Comparison of ENCODE assay signal across 8 cellular contexts in genomic region chr3:149936812-149937230, GRCh38. TPM values are rescaled to one million over a fixed set of nuclear protein-coding genes. Genes with fewer than 3 reads are reported as not detected.
DNase-seq lines count a peak whose midpoint lies in the region; ATAC-seq, FAIRE-seq and TF ChIP-seq lines count a peak whose summit lies in the region.

No MANE protein-coding gene starts in this region.

- DNase-seq in NCI-H524 (lab: John Stamatoyannopoulos, UW) (peak; percentile 6 to 76), NCI-H524 treated with DMSO at 0.1 percent for 48 hours (lab: John Stamatoyannopoulos, UW) (no peak), NCI-H2227 treated with DMSO at 0.1 percent for 48 hours (lab: John Stamatoyannopoulos, UW) (peak; percentile 53), endothelial cell of umbilical vein (ENCODE audit: low read depth, low spot score) (peak; percentile 70), uterus (peak; percentile 16 to 19)
- peak; percentile 77 for DNase-seq in activated CD4-positive, alpha-beta T cell treated with anti-CD3 and anti-CD28 coated beads, Interleukin-2, amount 10 ng/mL, durations not matched to agents 24 days and 14 days
- DNase-seq in naive thymus-derived CD4-positive, alpha-beta T cell: peak in 8 of 9 donors; percentile 3 to 31 (median 19)

- no peak overlapping the region for H3K27ac ChIP-seq in endothelial cell of umbilical vein (ENCODE audit: insufficient read depth, low read depth, low read length)
- H3K27ac ChIP-seq in naive thymus-derived CD4-positive, alpha-beta T cell (ENCODE audit: low read depth, low read length): no peak overlapping the region
- no peak overlapping the region for H3K27ac ChIP-seq in uterus

- no TSS peak for BruUV-seq in endothelial cell of umbilical vein (replicated peaks; lab: Mats Ljungman, UMichigan)

- peaks cover 18% of the 10 kb centered on the region for H3K4me1 Mint-ChIP-seq in activated CD4-positive, alpha-beta T cell treated with anti-CD3 and anti-CD28 coated beads, Interleukin-2, amount 10 ng/mL, durations not matched to agents 24 days and 14 days
- peaks cover 12 to 46% (median 33%) of the 10 kb centered on the region in 7 donors for H3K4me1 Mint-ChIP-seq in naive thymus-derived CD4-positive, alpha-beta T cell

- H3K4me3 ChIP-seq in endothelial cell of umbilical vein (replicated peaks in 1 of 3; ENCODE audit: insufficient read depth in 1 of 3, low read depth in 1 of 3, low read length in 3 of 3) (no peak overlapping the region), uterus (no peak overlapping the region)
- H3K4me3 ChIP-seq in naive thymus-derived CD4-positive, alpha-beta T cell (ENCODE audit: low read length): no peak overlapping the region

- peak overlapping the region; percentile 56 for H2AFZ ChIP-seq in endothelial cell of umbilical vein (ENCODE audit: low read depth, low read length)

- intact Hi-C loops in activated CD4-positive, alpha-beta T cell treated with anti-CD3 and anti-CD28 coated beads, Interleukin-2, amount 10 ng/mL, durations not matched to agents 24 days and 14 days (cut with micrococcal nuclease): loop anchor here (1.0 to 5.0 kb wide), 2 partner anchors 35 to 284 kb away; partner anchors contain the start of gene PFN2
- intact Hi-C loops in endothelial cell of umbilical vein (cut with micrococcal nuclease): loop anchor here (1.0 to 10.0 kb wide), 5 partner anchors 35 to 558 kb away; partner anchors contain the start of gene PFN2
- intact Hi-C loops in naive thymus-derived CD4-positive, alpha-beta T cell (cut with micrococcal nuclease): loop anchor here (1.0 to 2.0 kb wide), 3 partner anchors 247 to 284 kb away; no protein-coding TSS in a partner anchor
- intact Hi-C loops in uterus (cut with DNase I; ENCODE audit: low total_unique reads): no loop called here

- peak; percentile 97 for FAIRE-seq in endothelial cell of umbilical vein (lab: Jason Lieb, UNC)

- H3K27me3 Mint-ChIP-seq in activated CD4-positive, alpha-beta T cell treated with anti-CD3 and anti-CD28 coated beads, Interleukin-2, amount 10 ng/mL, durations not matched to agents 24 days and 14 days: no peaks in the 10 kb centered on the region
- no peaks in the 10 kb centered on the region for H3K27me3 Mint-ChIP-seq in naive thymus-derived CD4-positive, alpha-beta T cell

- no peaks in the 10 kb centered on the region for H3K27me3 ChIP-seq in endothelial cell of umbilical vein (ENCODE audit: control insufficient read depth in 2 of 2, insufficient read depth in 2 of 2, low read length in 2 of 2)
- no peaks in the 10 kb centered on the region for H3K27me3 ChIP-seq in naive thymus-derived CD4-positive, alpha-beta T cell (ENCODE audit: control insufficient read depth in 2 of 2, insufficient read depth in 2 of 2, low read length in 2 of 2)
- H3K27me3 ChIP-seq in uterus: no peaks in the 10 kb centered on the region

- no peak overlapping the region for H3K9ac ChIP-seq in endothelial cell of umbilical vein (replicated peaks; ENCODE audit: extremely low read depth, insufficient read depth, low read length)

- H4K20me1 ChIP-seq in endothelial cell of umbilical vein (replicated peaks; ENCODE audit: control insufficient read depth, extremely low read depth, insufficient read depth, low read length): no peaks in the 10 kb centered on the region

- POLR2A ChIA-PET in endothelial cell of umbilical vein (lab: Charles Lee): no interaction called here
- POLR2A ChIA-PET in naive thymus-derived CD4-positive, alpha-beta T cell (lab: Charles Lee): no interaction called here

- H3K9me3 Mint-ChIP-seq in activated CD4-positive, alpha-beta T cell treated with anti-CD3 and anti-CD28 coated beads, Interleukin-2, amount 10 ng/mL, durations not matched to agents 24 days and 14 days: peaks cover 6% of the 10 kb centered on the region
- H3K9me3 Mint-ChIP-seq in naive thymus-derived CD4-positive, alpha-beta T cell: peaks cover 0 to 15% (median 3%) of the 10 kb centered on the region in 11 donors

- no peaks in the 10 kb centered on the region for H3K9me3 ChIP-seq in endothelial cell of umbilical vein (replicated peaks; ENCODE audit: control insufficient read depth, insufficient read depth, low read length)
- H3K9me3 ChIP-seq in naive thymus-derived CD4-positive, alpha-beta T cell (ENCODE audit: control insufficient read depth in 2 of 3, low read length in 3 of 3): no peaks in the 10 kb centered on the region
- H3K9me3 ChIP-seq in uterus: no peaks in the 10 kb centered on the region

- H3K4me1 ChIP-seq in endothelial cell of umbilical vein (ENCODE audit: control insufficient read depth, extremely low read depth, insufficient read depth, low read length) (peaks cover 2% of the 10 kb centered on the region), uterus (no peaks in the 10 kb centered on the region)
- H3K4me1 ChIP-seq in naive thymus-derived CD4-positive, alpha-beta T cell (ENCODE audit: control insufficient read depth in 2 of 2, insufficient read depth in 2 of 2, low read length in 2 of 2): no peaks in the 10 kb centered on the region

- H3K27ac Mint-ChIP-seq in activated CD4-positive, alpha-beta T cell treated with anti-CD3 and anti-CD28 coated beads, Interleukin-2, amount 10 ng/mL, durations not matched to agents 24 days and 14 days: no peak overlapping the region
- peak overlapping the region in 1 of 9 donors; percentile 67 for H3K27ac Mint-ChIP-seq in naive thymus-derived CD4-positive, alpha-beta T cell

- H3K36me3 Mint-ChIP-seq in activated CD4-positive, alpha-beta T cell treated with anti-CD3 and anti-CD28 coated beads, Interleukin-2, amount 10 ng/mL, durations not matched to agents 24 days and 14 days (ENCODE audit: low read depth): peaks cover 13% of the 10 kb centered on the region
- peaks cover 9 to 76% (median 51%) of the 10 kb centered on the region in 5 donors for H3K36me3 Mint-ChIP-seq in naive thymus-derived CD4-positive, alpha-beta T cell

- CTCF ChIA-PET in endothelial cell of umbilical vein (lab: Charles Lee): interaction anchor here (0.7 to 4.6 kb wide), 35 partner anchors 8 to 928 kb away, joined by 3 to 78 read pairs (median 4); no protein-coding TSS in a partner anchor
- CTCF ChIA-PET in naive thymus-derived CD4-positive, alpha-beta T cell (lab: Charles Lee): interaction anchor here (0.8 to 2.0 kb wide), 5 partner anchors 9 to 559 kb away, joined by 3 to 6 read pairs (median 4); no protein-coding TSS in a partner anchor

- H3K4me3 Mint-ChIP-seq in activated CD4-positive, alpha-beta T cell treated with anti-CD3 and anti-CD28 coated beads, Interleukin-2, amount 10 ng/mL, durations not matched to agents 24 days and 14 days: no peak overlapping the region
- no peak overlapping the region for H3K4me3 Mint-ChIP-seq in naive thymus-derived CD4-positive, alpha-beta T cell

- TF ChIP-seq CTCF in endothelial cell of umbilical vein (IDR thresholded peaks at IDR 0.05; ENCODE audit: extremely low read depth in 1 of 2, insufficient read depth in 1 of 2, low read depth in 1 of 2, low read length in 2 of 2): peak; percentile 70 to 76
- TF ChIP-seq CTCF in uterus (IDR thresholded peaks at IDR 0.05): peak; percentile 37 to 71 (median 52)

- peak overlapping the region; percentile 44 for H3K4me2 ChIP-seq in endothelial cell of umbilical vein (ENCODE audit: insufficient read depth, low read length)

- TF ChIP-seq POLR2A in endothelial cell of umbilical vein (IDR thresholded peaks at IDR 0.05; ENCODE audit: low read depth, low read length) (no peak), uterus (IDR thresholded peaks at IDR 0.05) (no peak)

- no peaks in the 10 kb centered on the region for H3K79me2 ChIP-seq in endothelial cell of umbilical vein (ENCODE audit: control insufficient read depth, insufficient read depth, low read length)

- H3K9me1 ChIP-seq in endothelial cell of umbilical vein (replicated peaks; ENCODE audit: control insufficient read depth, extremely low read depth, insufficient read depth, low read length): no peaks in the 10 kb centered on the region

- dilution Hi-C loops in endothelial cell of umbilical vein (cut with MboI; ENCODE audit: extremely low pct_ligation_motif_present, low sequenced_read_pairs): no loop called here

- no peaks in the 10 kb centered on the region for H3K36me3 ChIP-seq in endothelial cell of umbilical vein (ENCODE audit: control insufficient read depth in 2 of 2, extremely low read depth in 1 of 2, insufficient read depth in 2 of 2, low read length in 2 of 2)
- peaks cover 0 to 12% (median 0%) of the 10 kb centered on the region in 3 experiments for H3K36me3 ChIP-seq in naive thymus-derived CD4-positive, alpha-beta T cell (ENCODE audit: control insufficient read depth in 2 of 3, insufficient read depth in 3 of 3, low read length in 3 of 3)
- H3K36me3 ChIP-seq in uterus: no peaks in the 10 kb centered on the region

- peak; percentile 86 for ATAC-seq in HG02798 (IDR thresholded peaks at IDR 0.05; ENCODE audit: poor library complexity, unreplicated experiment)
- peak; percentile 62 for ATAC-seq in naive thymus-derived CD4-positive, alpha-beta T cell

TF ChIP-seq in endothelial cell of umbilical vein, 7 proteins besides CTCF, POLR2A, EP300 and RAD21 (continues in another document):
- no peak for TF ChIP-seq JUN (IDR thresholded peaks at IDR 0.05; ENCODE audit: borderline replicate concordance, insufficient read depth, insufficient read length, low read depth)
- no peak for TF ChIP-seq EZH2 (IDR thresholded peaks at IDR 0.05; ENCODE audit: borderline replicate concordance, low read depth, low read length, severe bottlenecking)
- no peak for TF ChIP-seq POLR2AphosphoS5 (IDR thresholded peaks at IDR 0.05; ENCODE audit: insufficient read depth, low read depth, low read length)
- TF ChIP-seq FOS (IDR thresholded peaks at IDR 0.05; ENCODE audit: borderline replicate concordance, insufficient read depth, low read length): no peak
- TF ChIP-seq MYC (IDR thresholded peaks at IDR 0.05; ENCODE audit: low read depth, low read length): no peak

RNA-seq across cellular contexts. Expression of gene PFN2, which starts 33.9 kb away (rescaled TPM):
- total RNA-seq in activated CD4-positive, alpha-beta T cell treated with anti-CD3 and anti-CD28 coated beads, Interleukin-2, amount 10 ng/mL, durations not matched to agents 24 days and 14 days: 0.62 and 0.82 TPM in 2 replicates
- 97.1 and 124 TPM in 2 replicates for total RNA-seq in endothelial cell of umbilical vein
- 143 and 165 TPM in 2 replicates for polyA plus RNA-seq in endothelial cell of umbilical vein
- 166 and 169 TPM in 2 replicates for polyA plus RNA-seq in endothelial cell of umbilical vein (2011; cell fraction: cytosol; rRNA removed)
- polyA plus RNA-seq in endothelial cell of umbilical vein (2011; cell fraction: nucleus; rRNA removed): 76.0 and 117 TPM in 2 replicates
- polyA plus RNA-seq in endothelial cell of umbilical vein (2012): 99.1 and 150 TPM in 2 replicates
- 121 and 128 TPM in 2 replicates for polyA minus RNA-seq in endothelial cell of umbilical vein
- 15.4 TPM for polyA minus RNA-seq in endothelial cell of umbilical vein (2011; cell fraction: cytosol; rRNA and poly(A)+ RNA removed)
- 60.0 and 95.9 TPM in 2 replicates for polyA minus RNA-seq in endothelial cell of umbilical vein (2011; cell fraction: nucleus; rRNA and poly(A)+ RNA removed)
- total RNA-seq in naive thymus-derived CD4-positive, alpha-beta T cell: 10 to 100 TPM in 1 of 5 experiments, 1 to 10 TPM in 3, under 1 TPM in 1; 0.36 to 14.2 (median 9.0) TPM
- polyA plus RNA-seq in naive thymus-derived CD4-positive, alpha-beta T cell: 10 to 100 TPM in 1 of 2 donors, 1 to 10 TPM in 1; 6.5 to 10.4 TPM
- total RNA-seq in uterus: 100 to 1,000 TPM; 106 to 206 (median 183) TPM
